Comparison of ENCODE assay signal across 1 cellular context in genomic region chr10:80498039-80498832, GRCh38.
TF ChIP-seq lines count a peak whose summit lies in the region.

No MANE protein-coding gene starts in this region.

TF ChIP-seq in HCT116, 20 proteins besides CTCF, POLR2A, EP300 and RAD21 (continued from another document):
- TF ChIP-seq, protein P1, sequence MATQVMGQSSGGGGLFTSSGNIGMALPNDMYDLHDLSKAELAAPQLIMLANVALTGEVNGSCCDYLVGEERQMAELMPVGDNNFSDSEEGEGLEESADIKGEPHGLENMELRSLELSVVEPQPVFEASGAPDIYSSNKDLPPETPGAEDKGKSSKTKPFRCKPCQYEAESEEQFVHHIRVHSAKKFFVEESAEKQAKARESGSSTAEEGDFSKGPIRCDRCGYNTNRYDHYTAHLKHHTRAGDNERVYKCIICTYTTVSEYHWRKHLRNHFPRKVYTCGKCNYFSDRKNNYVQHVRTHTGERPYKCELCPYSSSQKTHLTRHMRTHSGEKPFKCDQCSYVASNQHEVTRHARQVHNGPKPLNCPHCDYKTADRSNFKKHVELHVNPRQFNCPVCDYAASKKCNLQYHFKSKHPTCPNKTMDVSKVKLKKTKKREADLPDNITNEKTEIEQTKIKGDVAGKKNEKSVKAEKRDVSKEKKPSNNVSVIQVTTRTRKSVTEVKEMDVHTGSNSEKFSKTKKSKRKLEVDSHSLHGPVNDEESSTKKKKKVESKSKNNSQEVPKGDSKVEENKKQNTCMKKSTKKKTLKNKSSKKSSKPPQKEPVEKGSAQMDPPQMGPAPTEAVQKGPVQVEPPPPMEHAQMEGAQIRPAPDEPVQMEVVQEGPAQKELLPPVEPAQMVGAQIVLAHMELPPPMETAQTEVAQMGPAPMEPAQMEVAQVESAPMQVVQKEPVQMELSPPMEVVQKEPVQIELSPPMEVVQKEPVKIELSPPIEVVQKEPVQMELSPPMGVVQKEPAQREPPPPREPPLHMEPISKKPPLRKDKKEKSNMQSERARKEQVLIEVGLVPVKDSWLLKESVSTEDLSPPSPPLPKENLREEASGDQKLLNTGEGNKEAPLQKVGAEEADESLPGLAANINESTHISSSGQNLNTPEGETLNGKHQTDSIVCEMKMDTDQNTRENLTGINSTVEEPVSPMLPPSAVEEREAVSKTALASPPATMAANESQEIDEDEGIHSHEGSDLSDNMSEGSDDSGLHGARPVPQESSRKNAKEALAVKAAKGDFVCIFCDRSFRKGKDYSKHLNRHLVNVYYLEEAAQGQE (IDR thresholded peaks at IDR 0.05; ENCODE audit: low read depth): no peak
- no peak for TF ChIP-seq EZH2 (IDR thresholded peaks at IDR 0.05)
- no peak for TF ChIP-seq FOSL1 (IDR thresholded peaks at IDR 0.05; ENCODE audit: low read depth)
- no peak for TF ChIP-seq EZH2phosphoT487 (IDR thresholded peaks at IDR 0.05; ENCODE audit: borderline replicate concordance)
- TF ChIP-seq, protein P2, sequence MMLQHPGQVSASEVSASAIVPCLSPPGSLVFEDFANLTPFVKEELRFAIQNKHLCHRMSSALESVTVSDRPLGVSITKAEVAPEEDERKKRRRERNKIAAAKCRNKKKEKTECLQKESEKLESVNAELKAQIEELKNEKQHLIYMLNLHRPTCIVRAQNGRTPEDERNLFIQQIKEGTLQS (IDR thresholded peaks at IDR 0.05): no peak
- no peak for TF ChIP-seq SRF (IDR thresholded peaks at IDR 0.05; ENCODE audit: low read depth)
- TF ChIP-seq YY1 (IDR thresholded peaks at IDR 0.05; ENCODE audit: extremely low read depth, insufficient replicate concordance, low read depth, low read length): no peak
- no peak for TF ChIP-seq ZFX (IDR thresholded peaks at IDR 0.05)
- no peak for TF ChIP-seq EGR1 (IDR thresholded peaks at IDR 0.05; ENCODE audit: low read depth)
- TF ChIP-seq CEBPB (IDR thresholded peaks at IDR 0.05; ENCODE audit: low read depth): no peak
- TF ChIP-seq, protein P3, sequence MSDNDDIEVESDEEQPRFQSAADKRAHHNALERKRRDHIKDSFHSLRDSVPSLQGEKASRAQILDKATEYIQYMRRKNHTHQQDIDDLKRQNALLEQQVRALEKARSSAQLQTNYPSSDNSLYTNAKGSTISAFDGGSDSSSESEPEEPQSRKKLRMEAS (IDR thresholded peaks at IDR 0.05): no peak
- no peak for TF ChIP-seq ZNF274 (IDR thresholded peaks at IDR 0.05; ENCODE audit: low read depth, low read length)
- no peak for TF ChIP-seq SP1 (IDR thresholded peaks at IDR 0.05; ENCODE audit: low read depth)
- TF ChIP-seq ELF1 (IDR thresholded peaks at IDR 0.05; ENCODE audit: borderline replicate concordance, low read depth): no peak
- no peak for TF ChIP-seq CBX3 (IDR thresholded peaks at IDR 0.05; ENCODE audit: low read depth)
- TF ChIP-seq TCF7L2 (IDR thresholded peaks at IDR 0.05; ENCODE audit: borderline replicate concordance, extremely low read depth, insufficient read depth, insufficient read length): no peak
- TF ChIP-seq JUND (IDR thresholded peaks at IDR 0.05): no peak
- TF ChIP-seq, protein P4, sequence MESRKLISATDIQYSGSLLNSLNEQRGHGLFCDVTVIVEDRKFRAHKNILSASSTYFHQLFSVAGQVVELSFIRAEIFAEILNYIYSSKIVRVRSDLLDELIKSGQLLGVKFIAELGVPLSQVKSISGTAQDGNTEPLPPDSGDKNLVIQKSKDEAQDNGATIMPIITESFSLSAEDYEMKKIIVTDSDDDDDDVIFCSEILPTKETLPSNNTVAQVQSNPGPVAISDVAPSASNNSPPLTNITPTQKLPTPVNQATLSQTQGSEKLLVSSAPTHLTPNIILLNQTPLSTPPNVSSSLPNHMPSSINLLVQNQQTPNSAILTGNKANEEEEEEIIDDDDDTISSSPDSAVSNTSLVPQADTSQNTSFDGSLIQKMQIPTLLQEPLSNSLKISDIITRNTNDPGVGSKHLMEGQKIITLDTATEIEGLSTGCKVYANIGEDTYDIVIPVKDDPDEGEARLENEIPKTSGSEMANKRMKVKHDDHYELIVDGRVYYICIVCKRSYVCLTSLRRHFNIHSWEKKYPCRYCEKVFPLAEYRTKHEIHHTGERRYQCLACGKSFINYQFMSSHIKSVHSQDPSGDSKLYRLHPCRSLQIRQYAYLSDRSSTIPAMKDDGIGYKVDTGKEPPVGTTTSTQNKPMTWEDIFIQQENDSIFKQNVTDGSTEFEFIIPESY (IDR thresholded peaks at IDR 0.05; ENCODE audit: extremely low read depth, insufficient replicate concordance, low read length): no peak
- no peak for TF ChIP-seq SIN3A (IDR thresholded peaks at IDR 0.05; ENCODE audit: low read depth)
